In genomic region chr1:230292739-230293720, GRCh38 we compare ENCODE assay signal across 11 cellular contexts.
DNase-seq lines count a peak whose midpoint lies in the region; ATAC-seq lines count a peak whose summit lies in the region.
"Had no signal": no experiment of that assay in that cellular context is flagged by ENCODE, and none has a peak within 500 bp of the region (broad histone marks: within the 10 kb centered on the region; RNA-seq: fewer than 3 reads in every experiment).

No MANE protein-coding gene starts in this region.

- DNase-seq in NCI-H82 (lab: John Stamatoyannopoulos, UW) (peak; percentile 36), NCI-H82 treated with DMSO at 0.1 percent for 48 hours (lab: John Stamatoyannopoulos, UW; ENCODE audit: unreplicated experiment) (no peak), NCI-H2171 treated with DMSO at 0.1 percent for 48 hours (lab: John Stamatoyannopoulos, UW) (peak; percentile 92), cerebellar nuclear complex (lab: John Stamatoyannopoulos, UW) (peak; percentile 56 to 77), medulla oblongata (ENCODE audit: extremely low spot score) (no peak)
- DNase-seq in activated T-cell treated with anti-CD3 and anti-CD28 coated beads, Interleukin-2, amount 50 U/mL, for 1 hour, result no peak
- DNase-seq in stimulated activated CD4-positive, alpha-beta T cell treated with anti-CD3 and anti-CD28 coated beads, Interleukin-4, amount 100 ng/mL, for 1 hour, result no peak
- DNase-seq: KBM-7, kidney, natural killer cell had no signal

- peaks cover 42% of the 10 kb centered on the region for H3K4me1 Mint-ChIP-seq in stimulated activated memory B cell treated with anti-CD40 and anti-IgM and Interleukin-4, amounts not matched to agents 10 μg/mL and 1 μg/mL and 100 μg/mL, for 72 hours

- H3K4me3 Mint-ChIP-seq in stimulated activated memory B cell treated with anti-CD40 and anti-IgM and Interleukin-4, amounts not matched to agents 10 μg/mL and 1 μg/mL and 100 μg/mL, for 72 hours, result peak overlapping the region; percentile 21
- H3K4me3 Mint-ChIP-seq: natural killer cell had no signal

- H3K27me3 Mint-ChIP-seq in stimulated activated memory B cell treated with anti-CD40 and anti-IgM and Interleukin-4, amounts not matched to agents 10 μg/mL and 1 μg/mL and 100 μg/mL, for 72 hours, result no peaks in the 10 kb centered on the region

- ATAC-seq in stimulated activated memory B cell treated with anti-CD40 and anti-IgM and Interleukin-4, amounts not matched to agents 10 μg/mL and 1 μg/mL and 100 μg/mL, for 72 hours, result no peak

- no peaks in the 10 kb centered on the region for H3K36me3 Mint-ChIP-seq in stimulated activated memory B cell treated with anti-CD40 and anti-IgM and Interleukin-4, amounts not matched to agents 10 μg/mL and 1 μg/mL and 100 μg/mL, for 72 hours
- H3K36me3 Mint-ChIP-seq: natural killer cell had no signal

- H3K27ac Mint-ChIP-seq in stimulated activated memory B cell treated with anti-CD40 and anti-IgM and Interleukin-4, amounts not matched to agents 10 μg/mL and 1 μg/mL and 100 μg/mL, for 72 hours, result peak overlapping the region; percentile 68
- H3K27ac Mint-ChIP-seq: natural killer cell had no signal

- no peaks in the 10 kb centered on the region for H3K9me3 Mint-ChIP-seq in stimulated activated memory B cell treated with anti-CD40 and anti-IgM and Interleukin-4, amounts not matched to agents 10 μg/mL and 1 μg/mL and 100 μg/mL, for 72 hours
- H3K9me3 Mint-ChIP-seq: natural killer cell had no signal

Comparison
In these comparisons a context has a peak if more than half of its experiments do, and no peak if none do; other contexts are left out.
1. DNase-seq: peak in NCI-H82 (single experiment), NCI-H2171 treated with DMSO at 0.1 percent for 48 hours (single experiment) and cerebellar nuclear complex (2 of 2); none in NCI-H82 treated with DMSO at 0.1 percent for 48 hours (single experiment), medulla oblongata (single experiment), activated T-cell treated with anti-CD3 and anti-CD28 coated beads, Interleukin-2, amount 50 U/mL, for 1 hour (single experiment) and stimulated activated CD4-positive, alpha-beta T cell treated with anti-CD3 and anti-CD28 coated beads, Interleukin-4, amount 100 ng/mL, for 1 hour (single experiment).